ENCODE assay signal across 24 cellular contexts in the genomic region with DNA sequence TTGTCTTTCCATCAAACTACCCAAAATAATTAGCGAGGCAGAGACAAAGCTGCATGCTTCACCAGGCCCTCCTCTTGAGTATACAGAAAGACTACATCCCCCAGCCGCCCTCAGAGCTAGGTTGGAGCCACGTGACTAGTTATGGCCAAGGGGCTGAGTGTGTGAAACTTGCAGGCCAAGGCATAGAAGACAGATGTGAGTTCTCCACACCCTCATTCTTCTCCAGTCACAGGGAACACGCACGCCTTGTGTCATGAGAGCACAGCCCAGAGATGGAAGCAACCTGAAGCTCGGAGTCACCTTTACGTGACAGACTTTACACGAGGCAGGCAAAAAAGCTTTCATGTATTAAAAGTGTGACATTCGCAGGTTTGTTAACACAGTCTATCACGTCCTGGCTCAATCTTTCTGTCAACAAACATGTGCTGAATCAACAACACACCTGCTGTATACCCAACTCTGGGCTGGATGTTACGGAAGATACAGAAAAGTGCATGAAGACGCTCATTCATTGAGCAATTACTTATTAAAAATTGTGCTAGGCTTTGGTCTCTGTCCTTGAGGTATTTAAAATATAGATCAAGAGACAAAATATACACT. TPM values are rescaled to one million over a fixed set of nuclear protein-coding genes. Genes with fewer than 3 reads are reported as not detected.
A peak's percentile ranks its signal among the peaks of the same experiment; 100 is the strongest.
DNase-seq lines count a peak whose midpoint lies in the region; ATAC-seq and TF ChIP-seq lines count a peak whose summit lies in the region.
"Had no signal": no experiment of that assay in that cellular context is flagged by ENCODE, and none has a peak within 500 bp of the region (broad histone marks: within the 10 kb centered on the region; RNA-seq: fewer than 3 reads in every experiment).

No MANE protein-coding gene starts in this region.

- H3K23ac ChIP-seq in mesendoderm (ENCODE audit: low read length): no peak overlapping the region

- H3K56ac ChIP-seq in mesendoderm (ENCODE audit: low read length): peak overlapping the region; percentile 17

- no peak overlapping the region for H2BK120ac ChIP-seq in mesendoderm (ENCODE audit: low read depth, low read length)

- H2AK5ac ChIP-seq in mesendoderm (ENCODE audit: low read length): no peak overlapping the region

- no peak overlapping the region for H3K4ac ChIP-seq in mesendoderm (ENCODE audit: low read depth, low read length)

- peak overlapping the region; percentile 11 for H3K18ac ChIP-seq in mesendoderm (ENCODE audit: low read length)

- no peak for ATAC-seq in GM21717 (IDR thresholded peaks at IDR 0.05; ENCODE audit: unreplicated experiment)
- no peak for ATAC-seq in GM19023 (IDR thresholded peaks at IDR 0.05; ENCODE audit: unreplicated experiment)
- ATAC-seq: PC-3 had no signal

- H3K36me3 ChIP-seq in hepatocyte (replicated peaks; ENCODE audit: insufficient read depth, low read depth) (no peaks in the 10 kb centered on the region), mesendoderm (ENCODE audit: control insufficient read depth, insufficient read depth, low read length) (no peaks in the 10 kb centered on the region)
- H3K36me3 ChIP-seq: SJSA1 had no signal

- H4K20me1 ChIP-seq in hepatocyte (ENCODE audit: insufficient read depth, poor library complexity, severe bottlenecking): no peaks in the 10 kb centered on the region

- H3K4me1 ChIP-seq in hepatocyte (ENCODE audit: insufficient read depth) (no peaks in the 10 kb centered on the region), mesendoderm (ENCODE audit: control insufficient read depth, low read depth, low read length) (peaks cover 4% of the 10 kb centered on the region)
- H3K4me1 ChIP-seq: SJSA1 had no signal

- H2AFZ ChIP-seq in hepatocyte: no peak overlapping the region

- H4K5ac ChIP-seq in mesendoderm (ENCODE audit: low read length): no peak overlapping the region

- H3K27ac ChIP-seq in hepatocyte: peak overlapping the region; percentile 9
- peak overlapping the region; percentile 45 for H3K27ac ChIP-seq in mesendoderm (ENCODE audit: low read depth, low read length)
- H3K27ac ChIP-seq: 22Rv1, SJSA1 had no signal

- H3K4me3 ChIP-seq in hepatocyte: no peak overlapping the region
- H3K4me3 ChIP-seq in mesendoderm (ENCODE audit: low read length): no peak overlapping the region
- H3K4me3 ChIP-seq: SJSA1 had no signal

- H3K79me2 ChIP-seq in hepatocyte (no peaks in the 10 kb centered on the region), mesendoderm (ENCODE audit: control insufficient read depth, insufficient read depth, low read length) (no peaks in the 10 kb centered on the region)

- H3K27me3 ChIP-seq in hepatocyte: no peaks in the 10 kb centered on the region
- no peaks in the 10 kb centered on the region for H3K27me3 ChIP-seq in mesendoderm (ENCODE audit: insufficient read depth, low read length, poor library complexity)
- H3K27me3 ChIP-seq: SJSA1 had no signal

- H3K4me2 ChIP-seq in hepatocyte (peak overlapping the region; percentile 35), mesendoderm (ENCODE audit: low read length) (no peak overlapping the region)

- no peak overlapping the region for H3K9ac ChIP-seq in mesendoderm (ENCODE audit: low read length)

- H3K9me2 ChIP-seq in hepatocyte (replicated peaks; ENCODE audit: insufficient read depth): no peaks in the 10 kb centered on the region

- no peak overlapping the region for H2BK15ac ChIP-seq in mesendoderm (replicated peaks; ENCODE audit: low read depth)

- no peak for TF ChIP-seq CTCF in hepatocyte (IDR thresholded peaks at IDR 0.05; ENCODE audit: poor library complexity)

- no peaks in the 10 kb centered on the region for H3K9me3 ChIP-seq in hepatocyte (ENCODE audit: low read depth)
- H3K9me3 ChIP-seq: SJSA1 had no signal

- DNase-seq in DMS53 (lab: John Stamatoyannopoulos, UW) (peak; percentile 22), DMS53 treated with DMSO at 0.1 percent for 48 hours (lab: John Stamatoyannopoulos, UW; ENCODE audit: unreplicated experiment) (no peak), hepatocyte (ENCODE audit: low spot score) (peak; percentile 51), mesendoderm (peak; percentile 81), RKO (ENCODE audit: low spot score) (no peak), NCI-H146 treated with DMSO at 0.1 percent for 48 hours (lab: John Stamatoyannopoulos, UW; ENCODE audit: unreplicated experiment) (no peak)
- DNase-seq: ACHN, Calu3, NCI-H1092, NCI-H1417 treated with DMSO at 0.1 percent for 48 hours, NCI-H187, NCI-H2171 treated with DMSO at 0.1 percent for 48 hours, NCI-H345, NCI-H524, NCI-H748 treated with DMSO at 0.1 percent for 48 hours, PC-3, Right ventricle myocardium superior had no signal

- H2BK5ac ChIP-seq in mesendoderm (ENCODE audit: low read length): peak overlapping the region; percentile 51

- 65% methylated on average over 12 of the region's 12 CpGs for WGBS in hepatocyte (ENCODE audit: low lambda C conversion rate, missing lambda C conversion rate)
- WGBS in mesendoderm (ENCODE audit: extremely low coverage, insufficient coverage, low lambda C conversion rate): no CpG with 5 or more reads among the region's 12 CpGs

- no peaks in the 10 kb centered on the region for H3K79me1 ChIP-seq in mesendoderm (ENCODE audit: low read length)

- H4K8ac ChIP-seq in mesendoderm (ENCODE audit: low read depth, low read length): no peak overlapping the region

RNA-seq across cellular contexts. Expression of a gene that starts 38.3 kb away (rescaled TPM):
- 40.6 and 68.8 TPM in 2 replicates for total RNA-seq in hepatocyte
- polyA plus RNA-seq in hepatocyte: 64.7 and 68.5 TPM in 2 replicates
- 32.7 TPM for polyA plus RNA-seq in mesendoderm (2013, experiment 1 of 2)
- 37.4 TPM for polyA plus RNA-seq in mesendoderm (2013, experiment 2 of 2)

RNA-seq across cellular contexts. Expression of a gene that starts 39.2 kb away (rescaled TPM):
- 0.67 TPM in 1 of 2 replicates, not detected in the other for total RNA-seq in hepatocyte
- polyA plus RNA-seq in hepatocyte: not detected in 2 replicates
- not detected for polyA plus RNA-seq in mesendoderm (2013, experiment 1 of 2)
- not detected for polyA plus RNA-seq in mesendoderm (2013, experiment 2 of 2)
- total RNA-seq: Calu3, RPMI7951, SJSA1 had no signal
- polyA plus RNA-seq: BJ, IgD-negative memory B cell had no signal

Comparison
In these comparisons a context has a peak if more than half of its experiments do, and no peak if none do; other contexts are left out.
1. DNase-seq: peak in DMS53 (single experiment), hepatocyte (single experiment) and mesendoderm (single experiment); none in DMS53 treated with DMSO at 0.1 percent for 48 hours (single experiment), RKO (single experiment) and NCI-H146 treated with DMSO at 0.1 percent for 48 hours (single experiment).